In the genomic region with DNA sequence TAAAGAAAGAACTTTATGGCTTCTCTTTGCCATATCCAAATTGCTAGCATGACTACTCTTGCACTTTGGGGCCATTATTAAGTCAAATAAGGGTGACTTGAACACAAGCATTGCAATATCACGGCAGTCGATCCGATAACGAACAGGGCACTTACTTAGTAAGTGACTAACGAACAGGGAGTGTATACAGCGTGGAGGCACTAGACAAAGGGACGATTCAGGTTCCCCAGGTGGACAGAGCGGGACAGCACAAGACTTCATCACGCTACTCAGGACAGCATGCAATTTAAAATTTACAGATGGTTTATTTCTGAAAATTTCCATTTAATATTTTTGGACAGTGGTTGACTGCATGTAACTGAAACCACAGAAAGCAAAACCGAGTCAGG, we compare ENCODE assay signal across 12 cellular contexts. TPM values are rescaled to one million over a fixed set of nuclear protein-coding genes. Genes with fewer than 3 reads are reported as not detected.
DNase-seq lines count a peak whose midpoint lies in the region; ATAC-seq, FAIRE-seq and TF ChIP-seq lines count a peak whose summit lies in the region.
"Had no signal": no experiment of that assay in that cellular context is flagged by ENCODE, and none has a peak within 500 bp of the region (broad histone marks: within the 10 kb centered on the region; RNA-seq: fewer than 3 reads in every experiment).

No MANE protein-coding gene starts in this region.

- POLR2A ChIA-PET in OCI-LY7 (lab: Charles Lee) (no interaction called here), K562 (lab: Yijun Ruan, JAX) (no interaction called here)

- H3K36me3 ChIP-seq in BLaER1 = peaks cover 30% of the 10 kb centered on the region
- no peaks in the 10 kb centered on the region for H3K36me3 ChIP-seq in Karpas-422 (ENCODE audit: insufficient read depth, low read length)
- H3K36me3 ChIP-seq in OCI-LY7 (ENCODE audit: insufficient read depth, low read length) = peaks cover 19% of the 10 kb centered on the region; the same call in 1 of the 2 replicates
- peaks cover 30% of the 10 kb centered on the region for H3K36me3 ChIP-seq in K562 (ENCODE audit: control insufficient read depth, insufficient read depth, low read length)
- H3K36me3 ChIP-seq in gastrocnemius medialis = no peaks in the 10 kb centered on the region

- BruUV-seq in OCI-LY7 (replicated peaks; lab: Mats Ljungman, UMichigan) = no TSS peak
- BruUV-seq in K562 (replicated peaks; lab: Mats Ljungman, UMichigan) = no TSS peak

- ATAC-seq in K562 = peak; percentile 65
- no peak for ATAC-seq in gastrocnemius medialis

- H3K9me3 ChIP-seq in BLaER1 = no peaks in the 10 kb centered on the region
- H3K9me3 ChIP-seq in Karpas-422 (ENCODE audit: low read length) = no peaks in the 10 kb centered on the region
- no peaks in the 10 kb centered on the region for H3K9me3 ChIP-seq in OCI-LY7 (ENCODE audit: low read length)
- H3K9me3 ChIP-seq in K562 (replicated peaks; ENCODE audit: control insufficient read depth, insufficient read depth, low read depth, low read length) = no peaks in the 10 kb centered on the region
- no peaks in the 10 kb centered on the region for H3K9me3 ChIP-seq in gastrocnemius medialis
- H3K9me3 ChIP-seq: SJCRH30 had no signal

- 11% methylated on average over 10 of the region's 10 CpGs for WGBS in K562 (ENCODE audit: insufficient coverage, low coverage, missing lambda C conversion rate)

- CTCF ChIA-PET in OCI-LY7 (lab: Charles Lee; ENCODE audit: unreplicated experiment) = no interaction called here
- CTCF ChIA-PET in K562 (lab: Yijun Ruan, JAX; ENCODE audit: low intra/inter-chr PET ratio) = interaction anchor here (0.5 to 2.0 kb wide), 5 partner anchors 95 to 618 kb away, joined by 3 to 12 read pairs (median 4); a partner anchor contains a TSS

- TF ChIP-seq RAD21 in K562 (CRISPR knock-in tag; conservative IDR thresholded peaks at IDR 0.05 in 1 of 2, IDR thresholded peaks at IDR 0.05 in 1 of 2) = no peak

- H3K79me2 ChIP-seq in Karpas-422 (ENCODE audit: low read length) (peaks cover 26% of the 10 kb centered on the region), OCI-LY7 (ENCODE audit: insufficient read depth, low read depth, low read length) (peaks cover 13% of the 10 kb centered on the region), K562 (ENCODE audit: control insufficient read depth, insufficient read depth, low read length) (peaks cover 55% of the 10 kb centered on the region)

- TF ChIP-seq CTCF in OCI-LY7 (conservative IDR thresholded peaks at IDR 0.05; ENCODE audit: low read length) (no peak), K562 (IDR thresholded peaks at IDR 0.05 in 2 of 3, conservative IDR thresholded peaks at IDR 0.05 in 1 of 3; ENCODE audit: insufficient read depth in 2 of 3, low read depth in 1 of 3, low read length in 3 of 3) (no peak), gastrocnemius medialis (IDR thresholded peaks at IDR 0.05 in 4 of 5, conservative IDR thresholded peaks at IDR 0.05 in 1 of 5) (no peak)

- TF ChIP-seq POLR2A in K562 (conservative IDR thresholded peaks at IDR 0.05) = no peak
- TF ChIP-seq POLR2A in gastrocnemius medialis (IDR thresholded peaks at IDR 0.05) = no peak

- in situ Hi-C loops in K562 (cut with MboI) = no loop called here
- in situ Hi-C loops in gastrocnemius medialis (cut with MboI; ENCODE audit: low sequenced_read_pairs in 4 of 4) = no loop called here

- H3K4me2 ChIP-seq in BLaER1 (peak overlapping the region; percentile 29), Karpas-422 (ENCODE audit: low read depth, low read length, poor library complexity, severe bottlenecking) (peak overlapping the region; percentile 77), OCI-LY7 (ENCODE audit: low read length) (peak overlapping the region; percentile 61), K562 (ENCODE audit: insufficient read depth, low read length) (peak overlapping the region; percentile 79)

- H3K9me2 ChIP-seq in Karpas-422 (replicated peaks; ENCODE audit: insufficient read depth, low read length) (no peaks in the 10 kb centered on the region), OCI-LY7 (ENCODE audit: insufficient read depth, low read length) (no peaks in the 10 kb centered on the region)

- H3K9ac ChIP-seq in BLaER1 (peak overlapping the region; percentile 16; the same call in 1 of the 2 replicates), Karpas-422 (ENCODE audit: low read length) (no peak overlapping the region), K562 (ENCODE audit: insufficient read depth in 1 of 2, low read depth in 2 of 2, low read length in 2 of 2) (peak overlapping the region; percentile 4 to 5; a peak in 2 of 4 replicates)

- intact Hi-C loops in OCI-LY7 (cut with micrococcal nuclease; ENCODE audit: unreplicated experiment) (loop anchor here (1.0 kb wide), 2 partner anchors 81 to 143 kb away; no protein-coding TSS in a partner anchor), K562 (cut with micrococcal nuclease) (loop anchor here (1.0 to 2.0 kb wide), 4 partner anchors 28 to 143 kb away; a partner anchor contains a TSS), gastrocnemius medialis (cut with DNase I; ENCODE audit: low total_unique reads) (loop anchor here (1.0 to 2.0 kb wide), 2 partner anchors 95 to 144 kb away; a partner anchor contains a TSS)

- H2AFZ ChIP-seq in Karpas-422 (ENCODE audit: low read length) = no peak overlapping the region
- no peak overlapping the region for H2AFZ ChIP-seq in OCI-LY7 (ENCODE audit: low read length)
- 0 out of 2 replicates have a peak overlapping the region, but pooled peaks have one; percentile 29 for H2AFZ ChIP-seq in K562 (ENCODE audit: low read depth, low read length)

- DNase-seq in Karpas-422 (no peak), OCI-LY7 (ENCODE audit: low spot score) (no peak), K562 (ENCODE audit: extremely low read depth in 1 of 4, low spot score in 3 of 4) (peak in 2 of 4 experiments; percentile 40 to 60), gastrocnemius medialis (no peak), NCI-H524 (lab: John Stamatoyannopoulos, UW) (no peak), COLO829 (ENCODE audit: low spot score) (no peak), T-helper 1 cell (no peak)
- DNase-seq: NCI-H524 treated with DMSO at 0.1 percent for 48 hours had no signal

- no peak for FAIRE-seq in K562 (lab: Jason Lieb, UNC)

- H3K27ac ChIP-seq in BLaER1 (no peak overlapping the region), Karpas-422 (ENCODE audit: low read length) (no peak overlapping the region), OCI-LY7 (ENCODE audit: low read depth, low read length, poor library complexity, severe bottlenecking) (no peak overlapping the region), K562 (ENCODE audit: extremely low read depth, low read depth, low read length) (peak overlapping the region; percentile 40; the same call in 2 of the 3 replicates), gastrocnemius medialis (no peak overlapping the region)
- H3K27ac ChIP-seq: 22Rv1, HL-60, SJCRH30 had no signal

- no peak for TF ChIP-seq EP300 in K562 (IDR thresholded peaks at IDR 0.05; ENCODE audit: low read length)

- H3K4me3 ChIP-seq in BLaER1 (no peak overlapping the region), Karpas-422 (ENCODE audit: low read length) (no peak overlapping the region), OCI-LY7 (ENCODE audit: low read depth, low read length, poor library complexity, severe bottlenecking) (no peak overlapping the region), K562 (peak overlapping the region; percentile 3; the same call in 1 of the 2 replicates), gastrocnemius medialis (no peak overlapping the region)
- H3K4me3 ChIP-seq: SJCRH30 had no signal

- H3K4me1 ChIP-seq in BLaER1 (peaks cover 33% of the 10 kb centered on the region), Karpas-422 (ENCODE audit: low read length) (peaks cover 32% of the 10 kb centered on the region), OCI-LY7 (ENCODE audit: insufficient read depth, low read length, poor library complexity, severe bottlenecking) (peaks cover 25% of the 10 kb centered on the region), K562 (replicated peaks in 1 of 2; ENCODE audit: control insufficient read depth in 2 of 2, insufficient read depth in 2 of 2, low read length in 2 of 2) (peaks cover 12 to 40% of the 10 kb centered on the region in 2 experiments; a peak in 3 of 5 replicates), gastrocnemius medialis (peaks cover 10 to 19% of the 10 kb centered on the region in 2 donors)

- no peaks in the 10 kb centered on the region for H3K9me1 ChIP-seq in K562 (ENCODE audit: control insufficient read depth, insufficient read depth, low read length)

- H3K27me3 ChIP-seq in BLaER1 (no peaks in the 10 kb centered on the region), Karpas-422 (ENCODE audit: low read length) (no peaks in the 10 kb centered on the region), K562 (ENCODE audit: control insufficient read depth in 2 of 2, insufficient read depth in 2 of 2, low read length in 2 of 2) (no peaks in the 10 kb centered on the region), gastrocnemius medialis (no peaks in the 10 kb centered on the region)
- H3K27me3 ChIP-seq: SJCRH30 had no signal

- no peaks in the 10 kb centered on the region for H4K20me1 ChIP-seq in BLaER1
- H4K20me1 ChIP-seq in Karpas-422 (ENCODE audit: insufficient read depth, low read depth, low read length) = no peaks in the 10 kb centered on the region
- H4K20me1 ChIP-seq in OCI-LY7 (ENCODE audit: insufficient read depth, low read length) = no peaks in the 10 kb centered on the region
- no peaks in the 10 kb centered on the region; the same call in 1 of the 2 replicates for H4K20me1 ChIP-seq in K562 (replicated peaks; ENCODE audit: control insufficient read depth, insufficient read depth, low read length)

RNA-seq across cellular contexts. Expression of a gene that starts 5.4 kb away (rescaled TPM):
- 35.6 and 55.7 TPM in 2 replicates for total RNA-seq in Karpas-422 (2014; rRNA removed; shearing (Covaris generic); ENCODE audit: low replicate concordance)
- 89.9 and 90.8 TPM in 2 replicates for total RNA-seq in OCI-LY7 (2014; rRNA removed; shearing (Covaris generic))
- total RNA-seq in OCI-LY7 (2022) (63.6 and 67.2 TPM in 2 replicates), K562 (2014; rRNA removed) (149 and 175 TPM in 2 replicates), K562 (2014; rRNA removed; fragmentation: Illumina TruSeq; extraction: Trizol) (172 and 175 TPM in 2 replicates), K562 (2015; rRNA removed; fragmentation: Illumina TruSeq; extraction: Trizol) (144 and 151 TPM in 2 replicates), K562 (2021) (126 and 141 TPM in 2 replicates), gastrocnemius medialis (100 to 1,000 TPM in 1 of 4 donors, 10 to 100 TPM in 3; 79.9 to 104 (median 90.3) TPM)
- 96.3 and 113 TPM in 2 replicates for total RNA-seq in K562 (2011; cell fraction: chromatin; rRNA removed; ENCODE audit: low replicate concordance)
- total RNA-seq in K562 (2011; cell fraction: nucleolus; rRNA removed) = 53.2 and 60.7 TPM in 2 replicates
- 112 and 144 TPM in 2 replicates for total RNA-seq in K562 (2011; cell fraction: nucleoplasm; rRNA removed)
- polyA plus RNA-seq in K562 (2011; rRNA removed) (159 and 167 TPM in 2 replicates), K562 (2014; fragmentation: Illumina TruSeq; extraction: Trizol) (133 and 138 TPM in 2 replicates), K562 (2014; fragmentation: Nextera tagmentation; extraction: Ambion mirVana) (10 to 100 TPM; 46.5 to 51.7 TPM), K562 (2014; rRNA removed) (159 and 175 TPM in 2 replicates)
- 81.9 and 157 TPM in 2 replicates for polyA plus RNA-seq in K562 (2011; cell fraction: cytosol; rRNA removed)
- polyA plus RNA-seq in K562 (2011; cell fraction: nucleus; rRNA removed) = 74.8 and 105 TPM in 2 replicates
- 80.0 and 120 TPM in 2 replicates for polyA plus RNA-seq in K562 (2012)
- 59.4 and 74.4 TPM in 2 replicates for polyA minus RNA-seq in K562 (2011; rRNA and poly(A)+ RNA removed)
- polyA minus RNA-seq in K562 (2011; cell fraction: cytosol; rRNA and poly(A)+ RNA removed) = 29.4 and 34.5 TPM in 2 replicates
- polyA minus RNA-seq in K562 (2011; cell fraction: nucleus; rRNA and poly(A)+ RNA removed) = 17.0 and 32.8 TPM in 2 replicates

RNA-seq across cellular contexts. Expression of a gene that starts 18.1 kb away (rescaled TPM):
- 43.1 and 69.8 TPM in 2 replicates for total RNA-seq in Karpas-422 (2014; rRNA removed; shearing (Covaris generic); ENCODE audit: low replicate concordance)
- 65.1 and 91.2 TPM in 2 replicates for total RNA-seq in OCI-LY7 (2014; rRNA removed; shearing (Covaris generic))
- 66.5 and 68.3 TPM in 2 replicates for total RNA-seq in OCI-LY7 (2022)
- 27.3 and 126 TPM in 2 replicates for total RNA-seq in K562 (2011; cell fraction: chromatin; rRNA removed; ENCODE audit: low replicate concordance)
- 89.4 and 103 TPM in 2 replicates for total RNA-seq in K562 (2011; cell fraction: nucleolus; rRNA removed)
- 56.7 and 62.0 TPM in 2 replicates for total RNA-seq in K562 (2011; cell fraction: nucleoplasm; rRNA removed)
- 126 and 144 TPM in 2 replicates for total RNA-seq in K562 (2014; rRNA removed)
- 17.4 and 25.8 TPM in 2 replicates for total RNA-seq in K562 (2014; rRNA removed; fragmentation: Illumina TruSeq; extraction: Trizol)
- 56.5 and 58.4 TPM in 2 replicates for total RNA-seq in K562 (2015; rRNA removed; fragmentation: Illumina TruSeq; extraction: Trizol)
- total RNA-seq in K562 (2021) = 108 and 109 TPM in 2 replicates
- polyA plus RNA-seq in K562 (2011; rRNA removed) = 60.1 and 72.7 TPM in 2 replicates
- 89.6 and 223 TPM in 2 replicates for polyA plus RNA-seq in K562 (2011; cell fraction: cytosol; rRNA removed)
- polyA plus RNA-seq in K562 (2011; cell fraction: nucleus; rRNA removed) = 141 and 217 TPM in 2 replicates
- polyA plus RNA-seq in K562 (2012) = 97.6 and 103 TPM in 2 replicates
- 90.2 and 141 TPM in 2 replicates for polyA plus RNA-seq in K562 (2014; fragmentation: Illumina TruSeq; extraction: Trizol)
- polyA plus RNA-seq in K562 (2014; fragmentation: Nextera tagmentation; extraction: Ambion mirVana) = 1 to 10 TPM; 3.9 to 9.9 TPM
- polyA plus RNA-seq in K562 (2014; rRNA removed) = 127 and 128 TPM in 2 replicates
- polyA minus RNA-seq in K562 (2011; rRNA and poly(A)+ RNA removed) = 21.3 and 39.9 TPM in 2 replicates
- polyA minus RNA-seq in K562 (2011; cell fraction: cytosol; rRNA and poly(A)+ RNA removed) = 64.0 and 69.4 TPM in 2 replicates
- polyA minus RNA-seq in K562 (2011; cell fraction: nucleus; rRNA and poly(A)+ RNA removed) = 25.7 and 26.4 TPM in 2 replicates
- 10 to 100 TPM; 35.3 to 40.9 (median 36.7) TPM for total RNA-seq in gastrocnemius medialis

RNA-seq across cellular contexts. Expression of a gene that starts 27.7 kb away (rescaled TPM):
- total RNA-seq in Karpas-422 (2014; rRNA removed; shearing (Covaris generic); ENCODE audit: low replicate concordance) = 16.8 and 39.7 TPM in 2 replicates
- total RNA-seq in OCI-LY7 (2014; rRNA removed; shearing (Covaris generic)) = 17.9 and 19.6 TPM in 2 replicates
- total RNA-seq in OCI-LY7 (2022) (16.0 and 16.8 TPM in 2 replicates), K562 (2014; rRNA removed) (130 and 133 TPM in 2 replicates), K562 (2014; rRNA removed; fragmentation: Illumina TruSeq; extraction: Trizol) (36.8 and 48.3 TPM in 2 replicates), K562 (2015; rRNA removed; fragmentation: Illumina TruSeq; extraction: Trizol) (86.2 and 91.3 TPM in 2 replicates), K562 (2021) (108 and 112 TPM in 2 replicates), gastrocnemius medialis (1 to 10 TPM; 2.9 to 5.7 (median 4.1) TPM)
- total RNA-seq in K562 (2011; cell fraction: chromatin; rRNA removed; ENCODE audit: low replicate concordance) = 48.0 and 134 TPM in 2 replicates
- 107 and 108 TPM in 2 replicates for total RNA-seq in K562 (2011; cell fraction: nucleolus; rRNA removed)
- total RNA-seq in K562 (2011; cell fraction: nucleoplasm; rRNA removed) = 54.4 and 66.4 TPM in 2 replicates
- polyA plus RNA-seq in K562 (2011; rRNA removed) (88.3 and 104 TPM in 2 replicates), K562 (2014; fragmentation: Illumina TruSeq; extraction: Trizol) (96.6 and 108 TPM in 2 replicates), K562 (2014; fragmentation: Nextera tagmentation; extraction: Ambion mirVana) (10 to 100 TPM in 1 of 2 experiments, 1 to 10 TPM in 1; 8.4 to 48.4 TPM), K562 (2014; rRNA removed) (125 and 139 TPM in 2 replicates)
- 132 and 175 TPM in 2 replicates for polyA plus RNA-seq in K562 (2011; cell fraction: cytosol; rRNA removed)
- 105 and 111 TPM in 2 replicates for polyA plus RNA-seq in K562 (2011; cell fraction: nucleus; rRNA removed)
- 89.3 and 129 TPM in 2 replicates for polyA plus RNA-seq in K562 (2012)
- 33.6 and 40.5 TPM in 2 replicates for polyA minus RNA-seq in K562 (2011; rRNA and poly(A)+ RNA removed)
- polyA minus RNA-seq in K562 (2011; cell fraction: cytosol; rRNA and poly(A)+ RNA removed) = 29.0 and 36.3 TPM in 2 replicates
- 28.5 and 41.0 TPM in 2 replicates for polyA minus RNA-seq in K562 (2011; cell fraction: nucleus; rRNA and poly(A)+ RNA removed)

RNA-seq across cellular contexts. Expression of a gene that starts 29.6 kb away (rescaled TPM):
- 14.6 and 16.9 TPM in 2 replicates for total RNA-seq in Karpas-422 (2014; rRNA removed; shearing (Covaris generic); ENCODE audit: low replicate concordance)
- 24.7 and 29.1 TPM in 2 replicates for total RNA-seq in OCI-LY7 (2014; rRNA removed; shearing (Covaris generic))
- 35.8 and 41.0 TPM in 2 replicates for total RNA-seq in OCI-LY7 (2022)
- 40.0 and 60.8 TPM in 2 replicates for total RNA-seq in K562 (2011; cell fraction: chromatin; rRNA removed; ENCODE audit: low replicate concordance)
- total RNA-seq in K562 (2011; cell fraction: nucleolus; rRNA removed) = 22.4 and 23.7 TPM in 2 replicates
- 31.1 and 33.1 TPM in 2 replicates for total RNA-seq in K562 (2011; cell fraction: nucleoplasm; rRNA removed)
- total RNA-seq in K562 (2014; rRNA removed) = 61.3 and 70.8 TPM in 2 replicates
- 74.1 and 75.8 TPM in 2 replicates for total RNA-seq in K562 (2014; rRNA removed; fragmentation: Illumina TruSeq; extraction: Trizol)
- 77.6 and 80.0 TPM in 2 replicates for total RNA-seq in K562 (2015; rRNA removed; fragmentation: Illumina TruSeq; extraction: Trizol)
- 66.6 and 70.8 TPM in 2 replicates for total RNA-seq in K562 (2021)
- polyA plus RNA-seq in K562 (2011; rRNA removed) = 29.7 and 33.3 TPM in 2 replicates
- 13.9 and 14.8 TPM in 2 replicates for polyA plus RNA-seq in K562 (2011; cell fraction: cytosol; rRNA removed)
- polyA plus RNA-seq in K562 (2011; cell fraction: nucleus; rRNA removed) = 24.7 and 25.8 TPM in 2 replicates
- polyA plus RNA-seq in K562 (2012) = 28.7 and 53.0 TPM in 2 replicates
- 80.6 and 98.6 TPM in 2 replicates for polyA plus RNA-seq in K562 (2014; fragmentation: Illumina TruSeq; extraction: Trizol)
- polyA plus RNA-seq in K562 (2014; fragmentation: Nextera tagmentation; extraction: Ambion mirVana) = 10 to 100 TPM; 31.9 to 53.6 TPM
- 44.4 and 48.7 TPM in 2 replicates for polyA plus RNA-seq in K562 (2014; rRNA removed)
- polyA minus RNA-seq in K562 (2011; rRNA and poly(A)+ RNA removed) = 35.1 and 35.7 TPM in 2 replicates
- 25.7 and 34.4 TPM in 2 replicates for polyA minus RNA-seq in K562 (2011; cell fraction: cytosol; rRNA and poly(A)+ RNA removed)
- polyA minus RNA-seq in K562 (2011; cell fraction: nucleus; rRNA and poly(A)+ RNA removed) = 10.5 and 19.7 TPM in 2 replicates
- 10 to 100 TPM; 44.7 to 73.0 (median 59.0) TPM for total RNA-seq in gastrocnemius medialis

RNA-seq across cellular contexts. Expression of a gene that starts 52.4 kb away (rescaled TPM):
- 25.6 and 45.2 TPM in 2 replicates for total RNA-seq in Karpas-422 (2014; rRNA removed; shearing (Covaris generic); ENCODE audit: low replicate concordance)
- total RNA-seq in OCI-LY7 (2014; rRNA removed; shearing (Covaris generic)) = 9.0 and 13.1 TPM in 2 replicates
- total RNA-seq in OCI-LY7 (2022) (27.4 and 30.7 TPM in 2 replicates), K562 (2014; rRNA removed) (24.2 TPM in 2 replicates), K562 (2014; rRNA removed; fragmentation: Illumina TruSeq; extraction: Trizol) (14.7 and 18.8 TPM in 2 replicates), K562 (2015; rRNA removed; fragmentation: Illumina TruSeq; extraction: Trizol) (15.5 and 18.0 TPM in 2 replicates), K562 (2021) (19.5 and 20.3 TPM in 2 replicates), gastrocnemius medialis (10 to 100 TPM; 19.1 to 30.0 (median 29.5) TPM)
- total RNA-seq in K562 (2011; cell fraction: chromatin; rRNA removed; ENCODE audit: low replicate concordance) = 44.6 and 54.9 TPM in 2 replicates
- total RNA-seq in K562 (2011; cell fraction: nucleolus; rRNA removed) = 33.6 and 36.7 TPM in 2 replicates
- 43.8 and 70.2 TPM in 2 replicates for total RNA-seq in K562 (2011; cell fraction: nucleoplasm; rRNA removed)
- polyA plus RNA-seq in K562 (2011; rRNA removed) (37.8 and 43.1 TPM in 2 replicates), K562 (2014; fragmentation: Illumina TruSeq; extraction: Trizol) (22.6 and 23.9 TPM in 2 replicates), K562 (2014; fragmentation: Nextera tagmentation; extraction: Ambion mirVana) (10 to 100 TPM; 73.0 to 82.2 TPM), K562 (2014; rRNA removed) (23.2 and 24.6 TPM in 2 replicates)
- 29.4 and 39.5 TPM in 2 replicates for polyA plus RNA-seq in K562 (2011; cell fraction: cytosol; rRNA removed)
- 22.1 and 29.0 TPM in 2 replicates for polyA plus RNA-seq in K562 (2011; cell fraction: nucleus; rRNA removed)
- 21.8 and 49.2 TPM in 2 replicates for polyA plus RNA-seq in K562 (2012)
- polyA minus RNA-seq in K562 (2011; rRNA and poly(A)+ RNA removed) = 26.6 and 26.7 TPM in 2 replicates
- 9.7 and 10.6 TPM in 2 replicates for polyA minus RNA-seq in K562 (2011; cell fraction: cytosol; rRNA and poly(A)+ RNA removed)
- 8.5 and 13.7 TPM in 2 replicates for polyA minus RNA-seq in K562 (2011; cell fraction: nucleus; rRNA and poly(A)+ RNA removed)

Comparison
In these comparisons a context has a peak if more than half of its experiments do, and no peak if none do; other contexts are left out.
1. H3K4me2 ChIP-seq: peak in every context shown above with its lines; median percentile 79 in K562; 77 in Karpas-422; 61 in OCI-LY7; 29 in BLaER1.